ENCODE assay signal across 16 cellular contexts in the genomic region with DNA sequence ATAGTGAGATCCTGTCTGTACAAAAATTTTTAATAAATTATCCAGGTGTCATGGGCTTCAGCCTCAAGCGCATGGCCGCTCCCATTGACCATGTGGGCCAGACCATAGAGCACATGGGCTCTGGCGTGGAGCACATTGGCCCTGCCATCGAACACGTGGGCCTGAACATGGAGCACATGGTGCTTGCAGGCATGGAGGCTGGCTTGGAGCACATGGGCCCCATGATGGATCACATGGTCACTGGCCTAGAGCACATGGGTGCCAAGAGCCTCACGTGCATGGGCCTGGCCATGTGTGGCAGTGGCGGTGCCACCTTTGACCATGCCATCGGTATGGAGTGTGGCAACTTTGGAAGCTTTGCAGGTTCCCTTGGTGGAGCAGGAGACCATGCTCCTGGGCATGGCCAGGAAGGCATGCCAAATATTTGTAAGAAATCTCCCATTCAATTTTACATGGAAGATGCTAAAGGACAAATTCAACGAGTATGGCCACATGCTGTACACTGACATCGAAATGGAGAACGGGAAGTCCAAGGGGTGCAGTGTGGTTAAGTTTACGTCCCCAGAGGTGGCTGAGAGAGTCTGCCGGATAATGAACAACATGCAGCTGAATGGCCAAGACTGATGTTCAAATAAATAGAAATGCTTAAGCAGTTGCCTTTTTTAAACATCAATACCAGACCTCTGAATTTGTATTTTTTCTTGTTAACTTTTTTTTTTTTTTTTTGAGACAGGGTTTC.
"Had no signal": no experiment of that assay in that cellular context is flagged by ENCODE, and none has a peak within 500 bp of the region (broad histone marks: within the 10 kb centered on the region; RNA-seq: fewer than 3 reads in every experiment).

No MANE protein-coding gene starts in this region.

- H3K9ac ChIP-seq: parathyroid adenoma had no signal

- H3K27ac ChIP-seq: hepatocyte, neutrophil, parathyroid adenoma had no signal

- H2AFZ ChIP-seq: hepatocyte, parathyroid adenoma had no signal

- H3K36me3 Mint-ChIP-seq: activated naive CD8-positive, alpha-beta T cell; stimulated activated naive B cell treated with anti-CD40 and anti-IgM and Interleukin-4, amounts not matched to agents 10 μg/mL and 1 μg/mL and 100 μg/mL, for 72 hours had no signal

- H3K4me3 ChIP-seq: hepatocyte, smooth muscle cell had no signal

- H3K9me3 Mint-ChIP-seq: dendritic cell treated with granulocyte-macrophage colony-stimulating factor and Interleukin-4, amounts not matched to agents 40 ng/mL and 50 ng/mL, for 4 days; naive thymus-derived CD8-positive, alpha-beta T cell; stimulated activated naive B cell treated with anti-CD40 and anti-IgM and Interleukin-4, amounts not matched to agents 10 μg/mL and 1 μg/mL and 100 μg/mL, for 72 hours; T-helper 1 cell treated with Interleukin-12 subunit alpha and Interleukin-12 subunit beta and Interleukin-4 antibody, amounts not matched to agents 30 μg/mL and 1 μg/mL, for 36 hours had no signal

- ATAC-seq: naive thymus-derived CD8-positive, alpha-beta T cell; sciatic nerve had no signal

- H3K4me3 Mint-ChIP-seq: activated naive CD8-positive, alpha-beta T cell; dendritic cell treated with granulocyte-macrophage colony-stimulating factor and Interleukin-4, amounts not matched to agents 40 ng/mL and 50 ng/mL, for 4 days; naive thymus-derived CD8-positive, alpha-beta T cell; stimulated activated naive B cell treated with anti-CD40 and anti-IgM and Interleukin-4, amounts not matched to agents 10 μg/mL and 1 μg/mL and 100 μg/mL, for 72 hours; T-helper 1 cell treated with Interleukin-12 subunit alpha and Interleukin-12 subunit beta and Interleukin-4 antibody, amounts not matched to agents 30 μg/mL and 1 μg/mL, for 36 hours had no signal

- H3K36me3 ChIP-seq: neutrophil had no signal

- H3K27ac Mint-ChIP-seq: activated naive CD8-positive, alpha-beta T cell; dendritic cell treated with granulocyte-macrophage colony-stimulating factor and Interleukin-4, amounts not matched to agents 40 ng/mL and 50 ng/mL, for 4 days; naive thymus-derived CD8-positive, alpha-beta T cell; stimulated activated naive B cell treated with anti-CD40 and anti-IgM and Interleukin-4, amounts not matched to agents 10 μg/mL and 1 μg/mL and 100 μg/mL, for 72 hours; T-helper 1 cell treated with Interleukin-12 subunit alpha and Interleukin-12 subunit beta and Interleukin-4 antibody, amounts not matched to agents 30 μg/mL and 1 μg/mL, for 36 hours had no signal

- H3K4me1 Mint-ChIP-seq: naive thymus-derived CD8-positive, alpha-beta T cell had no signal

- H3K79me2 ChIP-seq: hepatocyte, parathyroid adenoma had no signal

- H3K9me3 ChIP-seq: neutrophil had no signal

- H3K4me1 ChIP-seq: parathyroid adenoma had no signal

- DNase-seq: activated CD4-positive, alpha-beta T cell treated with anti-CD3 and anti-CD28 coated beads for 1 hour; activated CD4-positive, alpha-beta T cell treated with anti-CD3 and anti-CD28 coated beads, Interleukin-2, amount 50 U/mL, for 4 hours; activated T-cell treated with anti-CD3 and anti-CD28 coated beads for 4 hours; effector memory CD4-positive, alpha-beta T cell; foreskin fibroblast; naive thymus-derived CD8-positive, alpha-beta T cell; stimulated activated CD4-positive, alpha-beta T cell treated with anti-CD3 and anti-CD28 coated beads, Interleukin-4, amount 100 ng/mL, for 4 hours; stimulated activated naive B cell treated with anti-CD40 and anti-IgM and Interleukin-4, amounts not matched to agents 10 μg/mL and 1 μg/mL and 100 μg/mL, for 72 hours had no signal

- H3K27me3 Mint-ChIP-seq: activated naive CD8-positive, alpha-beta T cell; naive thymus-derived CD8-positive, alpha-beta T cell; stimulated activated naive B cell treated with anti-CD40 and anti-IgM and Interleukin-4, amounts not matched to agents 10 μg/mL and 1 μg/mL and 100 μg/mL, for 72 hours had no signal

- H3K27me3 ChIP-seq: hepatocyte, neutrophil had no signal

- H3K4me2 ChIP-seq: hepatocyte, smooth muscle cell had no signal
